ENCODE assay signal across 8 cellular contexts in genomic region chr3:37996785-37997301, GRCh38. TPM values are rescaled to one million over a fixed set of nuclear protein-coding genes. Genes with fewer than 3 reads are reported as not detected.
A peak's percentile ranks its signal among the peaks of the same experiment; 100 is the strongest.
DNase-seq lines count a peak whose midpoint lies in the region; ATAC-seq lines count a peak whose summit lies in the region.

No MANE protein-coding gene starts in this region.

- peaks cover 7 to 39% of the 10 kb centered on the region in 2 experiments for H3K36me3 ChIP-seq in mesenchymal stem cell (ENCODE audit: control insufficient read depth in 1 of 2, insufficient read depth in 2 of 2, low read depth in 1 of 2, low read length in 2 of 2)

- no peak overlapping the region for H3K4me2 ChIP-seq in mesenchymal stem cell (ENCODE audit: low read length, poor library complexity, severe bottlenecking)

- no peak overlapping the region for H2AFZ ChIP-seq in mesenchymal stem cell (ENCODE audit: low read depth, low read length)

- H3K4me3 Mint-ChIP-seq in activated CD4-positive, alpha-beta T cell treated with anti-CD3 and anti-CD28 coated beads, Interleukin-2, amount 10 ng/mL, durations not matched to agents 24 days and 14 days, result no peak overlapping the region
- no peak overlapping the region for H3K4me3 Mint-ChIP-seq in dendritic cell treated with granulocyte-macrophage colony-stimulating factor and Interleukin-4, amounts not matched to agents 40 ng/mL and 50 ng/mL, for 4 days

- H3K4me1 ChIP-seq in mesenchymal stem cell (ENCODE audit: control insufficient read depth, insufficient read depth, low read depth, low read length), result peaks cover 19% of the 10 kb centered on the region

- H3K4me1 Mint-ChIP-seq in activated CD4-positive, alpha-beta T cell treated with anti-CD3 and anti-CD28 coated beads, Interleukin-2, amount 10 ng/mL, durations not matched to agents 24 days and 14 days, result peaks cover 52% of the 10 kb centered on the region
- peaks cover 68% of the 10 kb centered on the region for H3K4me1 Mint-ChIP-seq in dendritic cell treated with granulocyte-macrophage colony-stimulating factor and Interleukin-4, amounts not matched to agents 40 ng/mL and 50 ng/mL, for 4 days (ENCODE audit: low read depth)

- no peak overlapping the region for H3K27ac ChIP-seq in mesenchymal stem cell (ENCODE audit: low read length, poor library complexity, severe bottlenecking)

- no peak overlapping the region for H3K14ac ChIP-seq in mesenchymal stem cell (ENCODE audit: low read length in 2 of 2)

- intact Hi-C loops in activated CD4-positive, alpha-beta T cell treated with anti-CD3 and anti-CD28 coated beads, Interleukin-2, amount 10 ng/mL, durations not matched to agents 24 days and 14 days (cut with micrococcal nuclease), result no loop called here
- intact Hi-C loops in dendritic cell treated with granulocyte-macrophage colony-stimulating factor and Interleukin-4, amounts not matched to agents 40 ng/mL and 50 ng/mL, for 4 days (cut with micrococcal nuclease), result no loop called here

- no peaks in the 10 kb centered on the region for H3K9me3 Mint-ChIP-seq in activated CD4-positive, alpha-beta T cell treated with anti-CD3 and anti-CD28 coated beads, Interleukin-2, amount 10 ng/mL, durations not matched to agents 24 days and 14 days
- no peaks in the 10 kb centered on the region for H3K9me3 Mint-ChIP-seq in dendritic cell treated with granulocyte-macrophage colony-stimulating factor and Interleukin-4, amounts not matched to agents 40 ng/mL and 50 ng/mL, for 4 days

- H3K4ac ChIP-seq in mesenchymal stem cell (ENCODE audit: low read depth in 1 of 2, low read length in 2 of 2), result no peak overlapping the region

- H2AK5ac ChIP-seq in mesenchymal stem cell (ENCODE audit: low read length, severe bottlenecking), result no peak overlapping the region

- H4K8ac ChIP-seq in mesenchymal stem cell (ENCODE audit: low read length), result no peak overlapping the region

- WGBS in mesenchymal stem cell, result 48% methylated on average over 7 of the region's 7 CpGs

- no peak overlapping the region for H3K23ac ChIP-seq in mesenchymal stem cell (ENCODE audit: low read length in 2 of 2)

- H3K18ac ChIP-seq in mesenchymal stem cell (ENCODE audit: low read depth in 1 of 2, low read length in 2 of 2), result no peak overlapping the region

- H3K9ac ChIP-seq in mesenchymal stem cell (ENCODE audit: low read length), result no peak overlapping the region

- H2BK120ac ChIP-seq in mesenchymal stem cell (ENCODE audit: low read depth, low read length), result no peak overlapping the region

- H3K36me3 Mint-ChIP-seq in activated CD4-positive, alpha-beta T cell treated with anti-CD3 and anti-CD28 coated beads, Interleukin-2, amount 10 ng/mL, durations not matched to agents 24 days and 14 days (ENCODE audit: low read depth), result peaks cover 36% of the 10 kb centered on the region
- H3K36me3 Mint-ChIP-seq in dendritic cell treated with granulocyte-macrophage colony-stimulating factor and Interleukin-4, amounts not matched to agents 40 ng/mL and 50 ng/mL, for 4 days (ENCODE audit: low read depth), result peaks cover 22% of the 10 kb centered on the region

- no peak overlapping the region for H2BK5ac ChIP-seq in mesenchymal stem cell (ENCODE audit: low read depth, low read length, poor library complexity, severe bottlenecking)

- ATAC-seq in GM18907 (IDR thresholded peaks at IDR 0.05; ENCODE audit: unreplicated experiment) (peak; percentile 57), HG03135 (IDR thresholded peaks at IDR 0.05; ENCODE audit: unreplicated experiment) (peak; percentile 47)

- no peak overlapping the region for H2BK12ac ChIP-seq in mesenchymal stem cell (ENCODE audit: low read length in 2 of 2)

- H3K4me3 ChIP-seq in mesenchymal stem cell (ENCODE audit: insufficient read depth in 1 of 2, low read depth in 1 of 2, low read length in 2 of 2), result no peak overlapping the region

- H3K79me1 ChIP-seq in mesenchymal stem cell (replicated peaks; ENCODE audit: low read length, poor library complexity, severe bottlenecking), result no peaks in the 10 kb centered on the region

- peak; percentile 80 for DNase-seq in Ammon's horn (ENCODE audit: low spot score)
- DNase-seq in NCI-H526 (lab: John Stamatoyannopoulos, UW), result peak; percentile 67 to 89
- DNase-seq in activated CD4-positive, alpha-beta T cell treated with anti-CD3 and anti-CD28 coated beads, Interleukin-2, amount 10 ng/mL, durations not matched to agents 24 days and 14 days, result peak; percentile 95
- peak; percentile 76 for DNase-seq in mesenchymal stem cell
- peak; percentile 62 to 72 for DNase-seq in stimulated activated CD8-positive, alpha-beta memory T cell treated with anti-CD3 and anti-CD28 coated beads, Interleukin-15, amount 100 ng/mL, for 48 hours (ENCODE audit: low read depth in 2 of 2)

- H3K27me3 ChIP-seq in mesenchymal stem cell (ENCODE audit: control insufficient read depth in 1 of 2, insufficient read depth in 1 of 2, low read length in 2 of 2), result peaks cover 0 to 15% of the 10 kb centered on the region in 2 experiments

- H3K27ac Mint-ChIP-seq in activated CD4-positive, alpha-beta T cell treated with anti-CD3 and anti-CD28 coated beads, Interleukin-2, amount 10 ng/mL, durations not matched to agents 24 days and 14 days, result peak overlapping the region; percentile 55
- peak overlapping the region; percentile 38 for H3K27ac Mint-ChIP-seq in dendritic cell treated with granulocyte-macrophage colony-stimulating factor and Interleukin-4, amounts not matched to agents 40 ng/mL and 50 ng/mL, for 4 days

- H3K9me3 ChIP-seq in mesenchymal stem cell (ENCODE audit: control insufficient read depth, low read length), result no peaks in the 10 kb centered on the region

- H2BK15ac ChIP-seq in mesenchymal stem cell (ENCODE audit: low read depth, poor library complexity, severe bottlenecking), result no peak overlapping the region

- no peaks in the 10 kb centered on the region for H3K27me3 Mint-ChIP-seq in activated CD4-positive, alpha-beta T cell treated with anti-CD3 and anti-CD28 coated beads, Interleukin-2, amount 10 ng/mL, durations not matched to agents 24 days and 14 days
- H3K27me3 Mint-ChIP-seq in dendritic cell treated with granulocyte-macrophage colony-stimulating factor and Interleukin-4, amounts not matched to agents 40 ng/mL and 50 ng/mL, for 4 days, result no peaks in the 10 kb centered on the region

- no peak overlapping the region for H4K91ac ChIP-seq in mesenchymal stem cell (ENCODE audit: low read length)

RNA-seq across cellular contexts. Expression of gene VILL, which starts 6.3 kb away (rescaled TPM):
- 11.4 and 12.8 TPM in 2 replicates for total RNA-seq in activated CD4-positive, alpha-beta T cell treated with anti-CD3 and anti-CD28 coated beads, Interleukin-2, amount 10 ng/mL, durations not matched to agents 24 days and 14 days
- 0.98 TPM for polyA plus RNA-seq in mesenchymal stem cell (2013, experiment 1 of 2)
- polyA plus RNA-seq in mesenchymal stem cell (2013, experiment 2 of 2), result 1.0 TPM

RNA-seq across cellular contexts. Expression of gene PLCD1, which starts 32.6 kb away (rescaled TPM):
- 4.1 and 4.2 TPM in 2 replicates for total RNA-seq in activated CD4-positive, alpha-beta T cell treated with anti-CD3 and anti-CD28 coated beads, Interleukin-2, amount 10 ng/mL, durations not matched to agents 24 days and 14 days
- polyA plus RNA-seq in mesenchymal stem cell (2013, experiment 1 of 2), result 16.1 TPM
- polyA plus RNA-seq in mesenchymal stem cell (2013, experiment 2 of 2), result 16.2 TPM

RNA-seq across cellular contexts. Expression of gene DLEC1, which starts 42.2 kb away (rescaled TPM):
- 0.17 and 0.54 TPM in 2 replicates for total RNA-seq in activated CD4-positive, alpha-beta T cell treated with anti-CD3 and anti-CD28 coated beads, Interleukin-2, amount 10 ng/mL, durations not matched to agents 24 days and 14 days
- 0.01 TPM for polyA plus RNA-seq in mesenchymal stem cell (2013, experiment 1 of 2)
- polyA plus RNA-seq in mesenchymal stem cell (2013, experiment 2 of 2), result 0.01 TPM
